20 cellular contexts compared by ENCODE assay signal in genomic region chr16:57278494-57278893, GRCh38. TPM values are rescaled to one million over a fixed set of nuclear protein-coding genes. Genes with fewer than 3 reads are reported as not detected.
A peak's percentile ranks its signal among the peaks of the same experiment; 100 is the strongest.
DNase-seq lines count a peak whose midpoint lies in the region; ATAC-seq, FAIRE-seq and TF ChIP-seq lines count a peak whose summit lies in the region.
"Had no signal": no experiment of that assay in that cellular context is flagged by ENCODE, and none has a peak within 500 bp of the region (broad histone marks: within the 10 kb centered on the region; RNA-seq: fewer than 3 reads in every experiment).

No MANE protein-coding gene starts in this region.

- no peak for TF ChIP-seq CTCF in keratinocyte (optimal IDR thresholded peaks at IDR 0.05 in 1 of 3, IDR thresholded peaks at IDR 0.05 in 1 of 3, conservative IDR thresholded peaks at IDR 0.05 in 1 of 3; ENCODE audit: extremely low read depth in 1 of 3, insufficient read depth in 2 of 3, low read length in 3 of 3)
- TF ChIP-seq CTCF in osteoblast (IDR thresholded peaks at IDR 0.05; ENCODE audit: extremely low read depth, low read depth, low read length) = no peak

- ATAC-seq in HG02678 (IDR thresholded peaks at IDR 0.05; ENCODE audit: unreplicated experiment) = no peak
- ATAC-seq in GM19395 (IDR thresholded peaks at IDR 0.05; ENCODE audit: unreplicated experiment) = no peak
- ATAC-seq: Right ventricle myocardium inferior had no signal

- H3K4me3 Mint-ChIP-seq in activated T-helper 1 cell treated with anti-CD3 and anti-CD28 coated beads, Interleukin-12 subunit alpha, Interleukin-12 subunit beta, Interleukin-2, Interleukin-4 antibody, amounts not matched to agents 30 ng/mL and 10 ng/mL and 1 ng/mL, durations not matched to agents 14 hours and 24 hours and 36 hours = no peak overlapping the region
- no peak overlapping the region for H3K4me3 Mint-ChIP-seq in activated CD4-positive, alpha-beta T cell treated with anti-CD3 and anti-CD28 coated beads, Interleukin-2, amount 10 ng/mL, durations not matched to agents 24 days and 14 days

- H3K9me3 Mint-ChIP-seq in activated T-helper 1 cell treated with anti-CD3 and anti-CD28 coated beads, Interleukin-12 subunit alpha, Interleukin-12 subunit beta, Interleukin-2, Interleukin-4 antibody, amounts not matched to agents 30 ng/mL and 10 ng/mL and 1 ng/mL, durations not matched to agents 14 hours and 24 hours and 36 hours = no peaks in the 10 kb centered on the region
- no peaks in the 10 kb centered on the region for H3K9me3 Mint-ChIP-seq in activated CD4-positive, alpha-beta T cell treated with anti-CD3 and anti-CD28 coated beads, Interleukin-2, amount 10 ng/mL, durations not matched to agents 24 days and 14 days
- H3K9me3 Mint-ChIP-seq: CD4-positive, CD25-positive, alpha-beta regulatory T cell had no signal

- H3K9me3 ChIP-seq in BLaER1 treated with 17β-estradiol and CSF1 and Interleukin-3, amounts not matched to agents 10 nM and 100 nM (replicated peaks in 1 of 11) = no peaks in the 10 kb centered on the region
- H3K9me3 ChIP-seq in keratinocyte (ENCODE audit: control insufficient read depth, low read depth, low read length) (no peaks in the 10 kb centered on the region), osteoblast (ENCODE audit: low read depth, low read length) (no peaks in the 10 kb centered on the region)
- H3K9me3 ChIP-seq: A549 had no signal

- FAIRE-seq in keratinocyte (lab: Jason Lieb, UNC) = no peak
- FAIRE-seq: A549, GM19239 had no signal

- no peaks in the 10 kb centered on the region for H3K36me3 ChIP-seq in BLaER1 treated with 17β-estradiol and CSF1 and Interleukin-3, amounts not matched to agents 10 nM and 100 nM
- H3K36me3 ChIP-seq in keratinocyte (ENCODE audit: control insufficient read depth in 2 of 2, extremely low read depth in 1 of 2, insufficient read depth in 2 of 2, low read length in 2 of 2) (no peaks in the 10 kb centered on the region), osteoblast (ENCODE audit: insufficient read depth, low read length) (no peaks in the 10 kb centered on the region)

- DNase-seq in keratinocyte (ENCODE audit: low read depth, low spot score) = no peak
- peak; percentile 25 for DNase-seq in osteoblast (ENCODE audit: insufficient read length, low spot score, missing footprints)
- no peak for DNase-seq in activated T-helper 1 cell treated with anti-CD3 and anti-CD28 coated beads, Interleukin-12 subunit alpha, Interleukin-12 subunit beta, Interleukin-2, Interleukin-4 antibody, amounts not matched to agents 30 ng/mL and 10 ng/mL and 1 ng/mL, durations not matched to agents 14 hours and 24 hours and 36 hours (ENCODE audit: low spot score)
- DNase-seq in activated CD4-positive, alpha-beta T cell treated with anti-CD3 and anti-CD28 coated beads, Interleukin-2, amount 10 ng/mL, durations not matched to agents 24 days and 14 days = no peak
- DNase-seq: CD4-positive, CD25-positive, alpha-beta regulatory T cell; GF-D8; KG1; NCI-H1092; NCI-H1694; NCI-H2107; NCI-H345; NCI-H526 treated with DMSO at 0.1 percent for 48 hours; PC-3 had no signal

- H2AFZ ChIP-seq in keratinocyte (ENCODE audit: control insufficient read depth, low read length) (no peak overlapping the region), osteoblast (ENCODE audit: low read length) (no peak overlapping the region)

- H3K27me3 ChIP-seq in BLaER1 treated with 17β-estradiol and CSF1 and Interleukin-3, amounts not matched to agents 10 nM and 100 nM = peaks cover 6 to 14% (median 11%) of the 10 kb centered on the region in 11 experiments; a peak in 21 of 22 replicates
- peaks cover under 1% of the 10 kb centered on the region for H3K27me3 ChIP-seq in keratinocyte (ENCODE audit: control insufficient read depth, extremely low read depth, insufficient read depth, low read length)
- peaks cover 23% of the 10 kb centered on the region for H3K27me3 ChIP-seq in osteoblast (ENCODE audit: insufficient read depth, low read length)

- H3K9me1 ChIP-seq in keratinocyte (ENCODE audit: control insufficient read depth, extremely low read depth, insufficient read depth, low read length) = no peaks in the 10 kb centered on the region

- peak overlapping the region in 8 of 11 experiments; percentile 17 to 80 (median 69); a peak in 11 of 22 replicates for H3K4me2 ChIP-seq in BLaER1 treated with 17β-estradiol and CSF1 and Interleukin-3, amounts not matched to agents 10 nM and 100 nM
- H3K4me2 ChIP-seq in keratinocyte (ENCODE audit: control insufficient read depth, extremely low read depth, insufficient read depth, low read depth, low read length) (peak overlapping the region; percentile 80), osteoblast (ENCODE audit: insufficient read depth, low read length) (no peak overlapping the region)

- no peaks in the 10 kb centered on the region for H3K79me2 ChIP-seq in keratinocyte (ENCODE audit: control insufficient read depth, insufficient read depth, low read length)
- H3K79me2 ChIP-seq in osteoblast (ENCODE audit: insufficient read depth, low read length) = no peaks in the 10 kb centered on the region

- dilution Hi-C loops in keratinocyte (cut with MboI; ENCODE audit: extremely low pct_ligation_motif_present, low sequenced_read_pairs) = no loop called here

- H3K4me3 ChIP-seq in BLaER1 treated with 17β-estradiol and CSF1 and Interleukin-3, amounts not matched to agents 10 nM and 100 nM = no peak overlapping the region
- H3K4me3 ChIP-seq in keratinocyte (ENCODE audit: control insufficient read depth in 2 of 3, extremely low read depth in 1 of 3, insufficient read depth in 2 of 3, low read depth in 1 of 3, low read length in 3 of 3) (no peak overlapping the region), osteoblast (ENCODE audit: insufficient read depth, low read length) (no peak overlapping the region)
- H3K4me3 ChIP-seq: A549 had no signal

- peaks cover 16 to 60% (median 44%) of the 10 kb centered on the region in 10 experiments for H3K4me1 ChIP-seq in BLaER1 treated with 17β-estradiol and CSF1 and Interleukin-3, amounts not matched to agents 10 nM and 100 nM
- H3K4me1 ChIP-seq in keratinocyte (ENCODE audit: control insufficient read depth, extremely low read depth, insufficient read depth, low read length) (peaks cover 39% of the 10 kb centered on the region), osteoblast (ENCODE audit: insufficient read depth, low read length) (no peaks in the 10 kb centered on the region)

- H3K9ac ChIP-seq in BLaER1 treated with 17β-estradiol and CSF1 and Interleukin-3, amounts not matched to agents 10 nM and 100 nM = no peak overlapping the region
- no peak overlapping the region for H3K9ac ChIP-seq in keratinocyte (ENCODE audit: control insufficient read depth, extremely low read depth, insufficient read depth, low read length)

- H3K36me3 Mint-ChIP-seq in activated T-helper 1 cell treated with anti-CD3 and anti-CD28 coated beads, Interleukin-12 subunit alpha, Interleukin-12 subunit beta, Interleukin-2, Interleukin-4 antibody, amounts not matched to agents 30 ng/mL and 10 ng/mL and 1 ng/mL, durations not matched to agents 14 hours and 24 hours and 36 hours (ENCODE audit: low read depth) = no peaks in the 10 kb centered on the region
- H3K36me3 Mint-ChIP-seq in activated CD4-positive, alpha-beta T cell treated with anti-CD3 and anti-CD28 coated beads, Interleukin-2, amount 10 ng/mL, durations not matched to agents 24 days and 14 days (ENCODE audit: low read depth) = no peaks in the 10 kb centered on the region
- H3K36me3 Mint-ChIP-seq: CD4-positive, CD25-positive, alpha-beta regulatory T cell had no signal

- no peaks in the 10 kb centered on the region; a peak in 1 of 22 replicates for H4K20me1 ChIP-seq in BLaER1 treated with 17β-estradiol and CSF1 and Interleukin-3, amounts not matched to agents 10 nM and 100 nM
- H4K20me1 ChIP-seq in keratinocyte (ENCODE audit: control insufficient read depth, extremely low read depth, insufficient read depth, low read length) = no peaks in the 10 kb centered on the region
- H4K20me1 ChIP-seq in osteoblast (ENCODE audit: insufficient read depth, low read length) = no peaks in the 10 kb centered on the region

- H3K27me3 Mint-ChIP-seq in activated T-helper 1 cell treated with anti-CD3 and anti-CD28 coated beads, Interleukin-12 subunit alpha, Interleukin-12 subunit beta, Interleukin-2, Interleukin-4 antibody, amounts not matched to agents 30 ng/mL and 10 ng/mL and 1 ng/mL, durations not matched to agents 14 hours and 24 hours and 36 hours (ENCODE audit: insufficient read depth) = peaks cover 28% of the 10 kb centered on the region
- H3K27me3 Mint-ChIP-seq in activated CD4-positive, alpha-beta T cell treated with anti-CD3 and anti-CD28 coated beads, Interleukin-2, amount 10 ng/mL, durations not matched to agents 24 days and 14 days = peaks cover 25% of the 10 kb centered on the region

- intact Hi-C loops in activated T-helper 1 cell treated with anti-CD3 and anti-CD28 coated beads, Interleukin-12 subunit alpha, Interleukin-12 subunit beta, Interleukin-2, Interleukin-4 antibody, amounts not matched to agents 30 ng/mL and 10 ng/mL and 1 ng/mL, durations not matched to agents 14 hours and 24 hours and 36 hours (cut with micrococcal nuclease) = no loop called here
- intact Hi-C loops in activated CD4-positive, alpha-beta T cell treated with anti-CD3 and anti-CD28 coated beads, Interleukin-2, amount 10 ng/mL, durations not matched to agents 24 days and 14 days (cut with micrococcal nuclease) = no loop called here

- H3K27ac ChIP-seq in BLaER1 treated with 17β-estradiol and CSF1 and Interleukin-3, amounts not matched to agents 10 nM and 100 nM = peak overlapping the region in 1 of 11 experiments; percentile 59; a peak in 1 of 22 replicates
- peak overlapping the region; percentile 87 for H3K27ac ChIP-seq in angular gyrus (ENCODE audit: low read depth, low read length)
- H3K27ac ChIP-seq in keratinocyte (ENCODE audit: control insufficient read depth, insufficient read depth, low read length) = no peak overlapping the region
- H3K27ac ChIP-seq in osteoblast (ENCODE audit: low read depth, low read length) = no peak overlapping the region

- H3K27ac Mint-ChIP-seq in activated T-helper 1 cell treated with anti-CD3 and anti-CD28 coated beads, Interleukin-12 subunit alpha, Interleukin-12 subunit beta, Interleukin-2, Interleukin-4 antibody, amounts not matched to agents 30 ng/mL and 10 ng/mL and 1 ng/mL, durations not matched to agents 14 hours and 24 hours and 36 hours = no peak overlapping the region
- no peak overlapping the region for H3K27ac Mint-ChIP-seq in activated CD4-positive, alpha-beta T cell treated with anti-CD3 and anti-CD28 coated beads, Interleukin-2, amount 10 ng/mL, durations not matched to agents 24 days and 14 days

- peaks cover 16% of the 10 kb centered on the region for H3K4me1 Mint-ChIP-seq in activated T-helper 1 cell treated with anti-CD3 and anti-CD28 coated beads, Interleukin-12 subunit alpha, Interleukin-12 subunit beta, Interleukin-2, Interleukin-4 antibody, amounts not matched to agents 30 ng/mL and 10 ng/mL and 1 ng/mL, durations not matched to agents 14 hours and 24 hours and 36 hours (ENCODE audit: low read depth)
- peaks cover 31% of the 10 kb centered on the region for H3K4me1 Mint-ChIP-seq in activated CD4-positive, alpha-beta T cell treated with anti-CD3 and anti-CD28 coated beads, Interleukin-2, amount 10 ng/mL, durations not matched to agents 24 days and 14 days

RNA-seq across cellular contexts. Expression of gene PLLP, which starts 6.0 kb away (rescaled TPM):
- polyA plus RNA-seq in keratinocyte = 8.7 to 15.4 TPM (median 13.1 TPM) in 3 replicates
- 2.0 TPM for polyA plus RNA-seq in keratinocyte (2011; ENCODE audit: low read depth)
- 7.6 and 10.6 TPM in 2 replicates for polyA plus RNA-seq in keratinocyte (2011; cell fraction: cytosol; rRNA removed)
- polyA plus RNA-seq in keratinocyte (2011; cell fraction: nucleus; rRNA removed) = 5.4 and 8.0 TPM in 2 replicates
- polyA plus RNA-seq in keratinocyte (2012; ENCODE audit: low replicate concordance) = 5.8 and 10.7 TPM in 2 replicates
- polyA minus RNA-seq in keratinocyte = 8.3 to 14.0 TPM (median 14.0 TPM) in 3 replicates
- polyA minus RNA-seq in keratinocyte (2011; cell fraction: cytosol; rRNA and poly(A)+ RNA removed) = 9.0 TPM
- 2.8 and 7.2 TPM in 2 replicates for polyA minus RNA-seq in keratinocyte (2011; cell fraction: nucleus; rRNA and poly(A)+ RNA removed)
- under 0.01 TPM in 2 replicates for total RNA-seq in osteoblast
- total RNA-seq in activated T-helper 1 cell treated with anti-CD3 and anti-CD28 coated beads, Interleukin-12 subunit alpha, Interleukin-12 subunit beta, Interleukin-2, Interleukin-4 antibody, amounts not matched to agents 30 ng/mL and 10 ng/mL and 1 ng/mL, durations not matched to agents 14 hours and 24 hours and 36 hours = 0.26 TPM in 1 of 2 replicates, not detected in the other
- not detected in 2 replicates for total RNA-seq in activated CD4-positive, alpha-beta T cell treated with anti-CD3 and anti-CD28 coated beads, Interleukin-2, amount 10 ng/mL, durations not matched to agents 24 days and 14 days
- total RNA-seq: CD4-positive, CD25-positive, alpha-beta regulatory T cell had no signal

RNA-seq across cellular contexts. Expression of gene ARL2BP, which starts 33.4 kb away (rescaled TPM):
- 55.2 to 107 TPM (median 98.0 TPM) in 3 replicates for polyA plus RNA-seq in keratinocyte
- polyA plus RNA-seq in keratinocyte (2011; ENCODE audit: low read depth) = 37.9 TPM
- 80.7 and 116 TPM in 2 replicates for polyA plus RNA-seq in keratinocyte (2011; cell fraction: cytosol; rRNA removed)
- polyA plus RNA-seq in keratinocyte (2011; cell fraction: nucleus; rRNA removed) = 34.7 and 35.5 TPM in 2 replicates
- 41.8 and 65.4 TPM in 2 replicates for polyA plus RNA-seq in keratinocyte (2012; ENCODE audit: low replicate concordance)
- 42.4 to 71.7 TPM (median 60.0 TPM) in 3 replicates for polyA minus RNA-seq in keratinocyte
- 66.4 TPM for polyA minus RNA-seq in keratinocyte (2011; cell fraction: cytosol; rRNA and poly(A)+ RNA removed)
- polyA minus RNA-seq in keratinocyte (2011; cell fraction: nucleus; rRNA and poly(A)+ RNA removed) = 14.6 and 25.1 TPM in 2 replicates
- total RNA-seq in osteoblast = 85.8 and 88.4 TPM in 2 replicates
- 29.1 and 29.7 TPM in 2 replicates for total RNA-seq in activated T-helper 1 cell treated with anti-CD3 and anti-CD28 coated beads, Interleukin-12 subunit alpha, Interleukin-12 subunit beta, Interleukin-2, Interleukin-4 antibody, amounts not matched to agents 30 ng/mL and 10 ng/mL and 1 ng/mL, durations not matched to agents 14 hours and 24 hours and 36 hours
- total RNA-seq in activated CD4-positive, alpha-beta T cell treated with anti-CD3 and anti-CD28 coated beads, Interleukin-2, amount 10 ng/mL, durations not matched to agents 24 days and 14 days = 24.9 and 26.7 TPM in 2 replicates
